In genomic region chr9:121285835-121286687, GRCh38 we compare ENCODE assay signal across 8 cellular contexts. TPM values are rescaled to one million over a fixed set of nuclear protein-coding genes. Genes with fewer than 3 reads are reported as not detected.
DNase-seq lines count a peak whose midpoint lies in the region; ATAC-seq, FAIRE-seq and TF ChIP-seq lines count a peak whose summit lies in the region.

No MANE protein-coding gene starts in this region.

- peaks cover 87% of the 10 kb centered on the region for H3K4me1 Mint-ChIP-seq in CD14-positive monocyte

- no peak for ATAC-seq in lung (ENCODE audit: insufficient read depth, low FRiP score)
- ATAC-seq in HG03097 (IDR thresholded peaks at IDR 0.05; ENCODE audit: low FRiP score, unreplicated experiment) = no peak

- H3K4me1 ChIP-seq in lung (ENCODE audit: control insufficient read depth in 2 of 2, insufficient read depth in 2 of 2, low read length in 2 of 2) (peaks cover 45 to 53% of the 10 kb centered on the region in 2 donors), tibial nerve (peaks cover 14 to 100% (median 91%) of the 10 kb centered on the region in 4 donors)

- H3K27ac ChIP-seq in lung (ENCODE audit: low read depth in 1 of 2, low read length in 1 of 2) = peak overlapping the region; percentile 88 to 100
- peak overlapping the region; percentile 83 to 99 (median 92) for H3K27ac ChIP-seq in tibial nerve

- peak in 1 of 2 donors; percentile 24 for TF ChIP-seq POLR2A in tibial nerve (IDR thresholded peaks at IDR 0.05)

- H3K27me3 ChIP-seq in lung (ENCODE audit: control insufficient read depth, insufficient read depth) (no peaks in the 10 kb centered on the region), tibial nerve (no peaks in the 10 kb centered on the region)

- 22 to 28% methylated on average over 18 of the region's 18 CpGs for WGBS in lung, 2 donors
- WGBS in tibial nerve, 2 donors = 13% methylated on average over 16 to 18 of the region's 18 CpGs

- intact Hi-C loops in CD14-positive monocyte (cut with micrococcal nuclease) = loop anchor here in 1 of 2 donors (5.0 kb wide), 1 partner anchor 79 kb away; no protein-coding TSS in a partner anchor

- DNase-seq in CD14-positive monocyte (ENCODE audit: low spot score) (no peak), NCI-H2029 (lab: John Stamatoyannopoulos, UW) (peak; percentile 64), dedifferentiated amniotic fluid mesenchymal stem cell (ENCODE audit: extremely low spot score) (peak; percentile 51), lung (ENCODE audit: low spot score) (no peak), tibial nerve (ENCODE audit: low spot score in 2 of 2) (peak; percentile 52 to 68), retina (no peak), RCC 7860 (ENCODE audit: low spot score) (no peak)

- peaks cover 23 to 34% of the 10 kb centered on the region in 2 donors for H3K36me3 Mint-ChIP-seq in CD14-positive monocyte

- peak; percentile 88 to 95 for TF ChIP-seq EP300 in tibial nerve (IDR thresholded peaks at IDR 0.05)

- peak overlapping the region; percentile 74 to 91 (median 88) for H3K27ac Mint-ChIP-seq in CD14-positive monocyte

- peaks cover 0 to 2% (median 0%) of the 10 kb centered on the region in 7 donors for H3K9me3 Mint-ChIP-seq in CD14-positive monocyte

- H3K9me3 ChIP-seq in lung (ENCODE audit: control insufficient read depth in 2 of 2, insufficient read depth in 1 of 2, low read length in 1 of 2) (no peaks in the 10 kb centered on the region), tibial nerve (no peaks in the 10 kb centered on the region)

- H3K4me3 Mint-ChIP-seq in CD14-positive monocyte = peak overlapping the region; percentile 52 to 87

- H3K4me3 ChIP-seq in lung (no peak overlapping the region), tibial nerve (peak overlapping the region in 1 of 4 donors; percentile 32)

- TF ChIP-seq CTCF in CD14-positive monocyte (IDR thresholded peaks at IDR 0.05) (no peak), lung (IDR thresholded peaks at IDR 0.05; ENCODE audit: control extremely low read depth, extremely low read depth) (no peak), tibial nerve (IDR thresholded peaks at IDR 0.05) (no peak)

- no peak for FAIRE-seq in RCC 7860 (lab: Jason Lieb, UNC)

- peaks cover 0 to 2% (median 2%) of the 10 kb centered on the region in 3 donors for H3K27me3 Mint-ChIP-seq in CD14-positive monocyte (ENCODE audit: low read depth in 3 of 3)

- H3K36me3 ChIP-seq in lung (ENCODE audit: control insufficient read depth in 2 of 2, insufficient read depth in 2 of 2, low read length in 2 of 2) = no peaks in the 10 kb centered on the region
- no peaks in the 10 kb centered on the region for H3K36me3 ChIP-seq in tibial nerve

RNA-seq across cellular contexts. Expression of gene GSN, which starts 18.1 kb away (rescaled TPM):
- polyA plus RNA-seq in CD14-positive monocyte (100 to 1,000 TPM in 1 of 2 donors, 10 to 100 TPM in 1; 95.8 to 187 TPM), lung (100 to 1,000 TPM; 201 to 265 TPM)
- total RNA-seq in lung (100 to 1,000 TPM; 133 to 468 TPM), tibial nerve (1,000 to 10,000 TPM; 1,899 to 6,678 (median 4,539) TPM)

Comparison
In these comparisons a context has a peak if more than half of its experiments do, and no peak if none do; other contexts are left out.
1. DNase-seq: peak in NCI-H2029 (single experiment), dedifferentiated amniotic fluid mesenchymal stem cell (single experiment) and tibial nerve (2 of 2); none in CD14-positive monocyte (single experiment), lung (single experiment), retina (single experiment) and RCC 7860 (single experiment).
2. RNA of gene GSN, which starts 18.1 kb away (total RNA-seq): 1,899 to 6,678 TPM in tibial nerve; 133 to 468 TPM in lung; every median in the first group is over 4 times any median in the second.